18 cellular contexts compared by ENCODE assay signal in genomic region chr20:32639284-32639683, GRCh38. TPM values are rescaled to one million over a fixed set of nuclear protein-coding genes. Genes with fewer than 3 reads are reported as not detected.
A peak's percentile ranks its signal among the peaks of the same experiment; 100 is the strongest.
DNase-seq lines count a peak whose midpoint lies in the region; ATAC-seq and TF ChIP-seq lines count a peak whose summit lies in the region.
"Had no signal": no experiment of that assay in that cellular context is flagged by ENCODE, and none has a peak within 500 bp of the region (broad histone marks: within the 10 kb centered on the region; RNA-seq: fewer than 3 reads in every experiment).

No MANE protein-coding gene starts in this region.

- no peak overlapping the region for H3K4me3 Mint-ChIP-seq in GM23338
- H3K4me3 Mint-ChIP-seq in brain: no peak overlapping the region
- no peak overlapping the region for H3K4me3 Mint-ChIP-seq in nephron
- no peak overlapping the region for H3K4me3 Mint-ChIP-seq in activated naive CD8-positive, alpha-beta T cell treated with anti-CD3 and anti-CD28 coated beads for 36 hours
- H3K4me3 Mint-ChIP-seq: CD4-positive, alpha-beta memory T cell had no signal

- H3K27ac ChIP-seq in GM23338 (ENCODE audit: low read depth): no peak overlapping the region
- H3K27ac ChIP-seq in HEK293 (ENCODE audit: extremely low read depth, low read depth, low read length): no peak overlapping the region

- no peak for ATAC-seq in GM23338

- H3K9me2 ChIP-seq in GM23338 (ENCODE audit: insufficient read depth): no peaks in the 10 kb centered on the region

- H3K36me3 ChIP-seq in GM23338 (ENCODE audit: insufficient read depth) (no peaks in the 10 kb centered on the region), HEK293 (ENCODE audit: control insufficient read depth in 2 of 2, insufficient read depth in 1 of 2, low read length in 2 of 2) (no peaks in the 10 kb centered on the region)
- H3K36me3 ChIP-seq: HAP-1 had no signal

- no peak overlapping the region for H3K4me3 ChIP-seq in GM23338
- H3K4me3 ChIP-seq in HEK293 (ENCODE audit: low read depth, low read length): no peak overlapping the region
- H3K4me3 ChIP-seq: HAP-1 had no signal

- H3K9me3 ChIP-seq in HEK293 (ENCODE audit: control insufficient read depth, insufficient read depth, low read depth, low read length): no peaks in the 10 kb centered on the region
- H3K9me3 ChIP-seq: HAP-1 had no signal

- DNase-seq in GM23338 (ENCODE audit: low spot score): no peak
- no peak for DNase-seq in GM13976 (ENCODE audit: low spot score)
- DNase-seq in activated naive CD8-positive, alpha-beta T cell treated with anti-CD3 and anti-CD28 coated beads for 36 hours: no peak
- no peak for DNase-seq in activated T-cell treated with anti-CD3 and anti-CD28 coated beads, Interleukin-2, amount 50 U/mL, for 48 hours
- DNase-seq: Calu3; CD4-positive, alpha-beta memory T cell; DMS53; DMS79 treated with DMSO at 0.1 percent for 48 hours; GF-D8; GOT3 had no signal

- H3K4me1 ChIP-seq in GM23338 (ENCODE audit: insufficient read depth): peaks cover 10% of the 10 kb centered on the region; the same call in 1 of the 2 replicates
- H3K4me1 ChIP-seq in HEK293 (ENCODE audit: control insufficient read depth, insufficient read depth, low read length): no peaks in the 10 kb centered on the region
- H3K4me1 ChIP-seq: HAP-1 had no signal

- H2AFZ ChIP-seq in GM23338: peak overlapping the region; percentile 21; the same call in 1 of the 2 replicates

- 0 out of 2 replicates have a peak, but pooled peaks cover 27% of the 10 kb centered on the region for H3F3A ChIP-seq in GM23338 (replicated peaks; ENCODE audit: low read depth)

- H4K20me1 ChIP-seq in GM23338 (replicated peaks; ENCODE audit: insufficient read depth): no peaks in the 10 kb centered on the region

- no peaks in the 10 kb centered on the region for H3K27me3 ChIP-seq in GM23338 (ENCODE audit: insufficient read depth)

- H3K4me1 Mint-ChIP-seq in GM23338 (peaks cover 3% of the 10 kb centered on the region), brain (peaks cover 44% of the 10 kb centered on the region), nephron (peaks cover 39% of the 10 kb centered on the region)
- H3K4me1 Mint-ChIP-seq in activated naive CD8-positive, alpha-beta T cell treated with anti-CD3 and anti-CD28 coated beads for 36 hours: no peaks in the 10 kb centered on the region

- peaks cover 7% of the 10 kb centered on the region for H3K27me3 Mint-ChIP-seq in GM23338 (ENCODE audit: insufficient read depth, low read depth, poor library complexity)
- peaks cover 7% of the 10 kb centered on the region for H3K27me3 Mint-ChIP-seq in brain
- peaks cover 19% of the 10 kb centered on the region for H3K27me3 Mint-ChIP-seq in nephron (ENCODE audit: low read depth)
- H3K27me3 Mint-ChIP-seq in activated naive CD8-positive, alpha-beta T cell treated with anti-CD3 and anti-CD28 coated beads for 36 hours: no peaks in the 10 kb centered on the region
- H3K27me3 Mint-ChIP-seq: CD4-positive, alpha-beta memory T cell had no signal

- no peaks in the 10 kb centered on the region for H3K9me3 Mint-ChIP-seq in GM23338
- no peaks in the 10 kb centered on the region for H3K9me3 Mint-ChIP-seq in brain
- H3K9me3 Mint-ChIP-seq in nephron: no peaks in the 10 kb centered on the region
- H3K9me3 Mint-ChIP-seq in activated naive CD8-positive, alpha-beta T cell treated with anti-CD3 and anti-CD28 coated beads for 36 hours: no peaks in the 10 kb centered on the region
- H3K9me3 Mint-ChIP-seq: CD4-positive, alpha-beta memory T cell had no signal

- TF ChIP-seq CTCF in GM23338 (conservative IDR thresholded peaks at IDR 0.05; ENCODE audit: low read depth in 2 of 2) (no peak), HEK293 (tag by site-specific recombination; IDR thresholded peaks at IDR 0.05) (no peak), brain (conservative IDR thresholded peaks at IDR 0.05) (no peak), nephron (IDR thresholded peaks at IDR 0.05; ENCODE audit: unreplicated experiment in 3 of 3) (no peak), GM13976 (IDR thresholded peaks at IDR 0.05; ENCODE audit: borderline replicate concordance, control extremely low read depth, extremely low read depth, insufficient read depth, missing control alignments) (no peak)

- no peak overlapping the region for H3K4me2 ChIP-seq in GM23338

- POLR2A ChIA-PET in HEK293 (lab: Yijun Ruan, JAX): interaction anchor here (0.6 kb wide), 1 partner anchor 180 kb away, joined by 3 read pairs; no protein-coding TSS in a partner anchor

- in situ Hi-C loops in GM13976 (cut with MboI; ENCODE audit: low sequenced_read_pairs, unreplicated experiment): no loop called here

- no peak overlapping the region for H3K27ac Mint-ChIP-seq in GM23338
- peak overlapping the region in 4 of 5 experiments; percentile 10 to 51 (median 44) for H3K27ac Mint-ChIP-seq in brain
- peak overlapping the region in 2 of 3 experiments; percentile 57 to 59 for H3K27ac Mint-ChIP-seq in nephron
- no peak overlapping the region for H3K27ac Mint-ChIP-seq in activated naive CD8-positive, alpha-beta T cell treated with anti-CD3 and anti-CD28 coated beads for 36 hours

- H3K79me2 ChIP-seq in GM23338 (replicated peaks; ENCODE audit: insufficient read depth): no peaks in the 10 kb centered on the region

- H3K36me3 Mint-ChIP-seq in GM23338 (ENCODE audit: low read depth) (no peaks in the 10 kb centered on the region), brain (no peaks in the 10 kb centered on the region), nephron (ENCODE audit: low read depth) (no peaks in the 10 kb centered on the region)
- no peaks in the 10 kb centered on the region for H3K36me3 Mint-ChIP-seq in activated naive CD8-positive, alpha-beta T cell treated with anti-CD3 and anti-CD28 coated beads for 36 hours
- H3K36me3 Mint-ChIP-seq: CD4-positive, alpha-beta memory T cell had no signal

- CTCF ChIA-PET in HEK293 (lab: Yijun Ruan, JAX): interaction anchor here (0.6 to 2.9 kb wide), 3 partner anchors 10 to 169 kb away, joined by 3 to 11 read pairs (median 4); no protein-coding TSS in a partner anchor

TF ChIP-seq in GM23338, 12 proteins besides CTCF, POLR2A, EP300 and RAD21 (continues in another document):
- TF ChIP-seq EZH2phosphoT487 (IDR thresholded peaks at IDR 0.05; ENCODE audit: unreplicated experiment) (no peak), ZNF114 (CRISPR knock-in tag; IDR thresholded peaks at IDR 0.05) (no peak), ETS1 (IDR thresholded peaks at IDR 0.05) (no peak), NANOG (IDR thresholded peaks at IDR 0.05; ENCODE audit: borderline replicate concordance) (no peak), POLR2AphosphoS5 (IDR thresholded peaks at IDR 0.05; ENCODE audit: low read depth) (no peak), ZNF331 (CRISPR knock-in tag; IDR thresholded peaks at IDR 0.05; ENCODE audit: low read depth) (no peak)

TF ChIP-seq in HEK293, 187 proteins besides CTCF, POLR2A, EP300 and RAD21:
- TF ChIP-seq ZNF121 (tag by site-specific recombination; IDR thresholded peaks at IDR 0.05): 0 out of 2 replicates have a peak, but pooled peaks have one; percentile 27
- TF ChIP-seq EGR2 (tag by site-specific recombination; IDR thresholded peaks at IDR 0.05; ENCODE audit: low read depth): no peak

RNA-seq across cellular contexts. Expression of gene C20orf203, which starts 34.5 kb away (rescaled TPM):
- 0.08 TPM in 1 of 2 replicates, not detected in the other for total RNA-seq in GM23338 (2014; rRNA removed; shearing (Covaris generic))
- 0.03 and 0.11 TPM in 2 replicates for polyA plus RNA-seq in GM23338 (2016; fragmentation: Nextera tagmentation; extraction: Ambion mirVana)
- not detected for polyA plus RNA-seq in brain (ENCODE audit: insufficient read depth, low read depth, low replicate concordance)
- total RNA-seq in activated naive CD8-positive, alpha-beta T cell treated with anti-CD3 and anti-CD28 coated beads for 36 hours: under 1 TPM in 1 of 2 experiments, not detected in 1; 0.04 TPM
- total RNA-seq: A172, A673, Calu3, Daoy, G401 had no signal
- polyA plus RNA-seq: CD4-positive, alpha-beta memory T cell had no signal

RNA-seq across cellular contexts. Expression of gene NOL4L, which starts 54.2 kb away (rescaled TPM):
- total RNA-seq in GM23338 (2014; rRNA removed; shearing (Covaris generic)): 32.8 and 38.8 TPM in 2 replicates
- polyA plus RNA-seq in GM23338 (2016; fragmentation: Nextera tagmentation; extraction: Ambion mirVana) (36.7 and 39.2 TPM in 2 replicates), brain (ENCODE audit: insufficient read depth, low read depth, low replicate concordance) (36.1 TPM)
- total RNA-seq in activated naive CD8-positive, alpha-beta T cell treated with anti-CD3 and anti-CD28 coated beads for 36 hours: 10 to 100 TPM; 15.9 TPM

Comparison
In these comparisons a context has a peak if more than half of its experiments do, and no peak if none do; other contexts are left out.
1. H3K27ac Mint-ChIP-seq: peak in brain (4 of 5) and nephron (2 of 3); none in GM23338 (single experiment) and activated naive CD8-positive, alpha-beta T cell treated with anti-CD3 and anti-CD28 coated beads for 36 hours (single experiment).